12 cellular contexts compared by ENCODE assay signal in genomic region chr14:69138189-69138535, GRCh38. TPM values are rescaled to one million over a fixed set of nuclear protein-coding genes. Genes with fewer than 3 reads are reported as not detected.
DNase-seq lines count a peak whose midpoint lies in the region; FAIRE-seq and TF ChIP-seq lines count a peak whose summit lies in the region.
"Had no signal": no experiment of that assay in that cellular context is flagged by ENCODE, and none has a peak within 500 bp of the region (broad histone marks: within the 10 kb centered on the region; RNA-seq: fewer than 3 reads in every experiment).

No MANE protein-coding gene starts in this region.

- TF ChIP-seq CTCF in A673 (conservative IDR thresholded peaks at IDR 0.05; ENCODE audit: low read depth, low read length) = no peak
- no peak for TF ChIP-seq CTCF in epithelial cell of esophagus (IDR thresholded peaks at IDR 0.05; ENCODE audit: insufficient read depth, low read depth, low read length, missing control alignments)

- intact Hi-C loops in A673 (cut with micrococcal nuclease; ENCODE audit: unreplicated experiment) = no loop called here

- no peaks in the 10 kb centered on the region for H3K27me3 ChIP-seq in A673 (replicated peaks; ENCODE audit: insufficient read depth, low read depth, low read length, poor library complexity)
- no peaks in the 10 kb centered on the region for H3K27me3 ChIP-seq in muscle layer of colon (ENCODE audit: control insufficient read depth in 1 of 2, insufficient read depth in 2 of 2, low read length in 2 of 2)
- H3K27me3 ChIP-seq: BLaER1 had no signal

- TF ChIP-seq POLR2A in GM12892 (IDR thresholded peaks at IDR 0.05; ENCODE audit: low read depth, low read length) = no peak

- no peak for FAIRE-seq in GM12892 (lab: Jason Lieb, UNC)

- BruUV-seq in A673 (replicated peaks; lab: Mats Ljungman, UMichigan) = no TSS peak

- H3K27ac ChIP-seq in A673 (ENCODE audit: low read depth, low read length, poor library complexity, severe bottlenecking) (peak overlapping the region; percentile 40), muscle layer of colon (ENCODE audit: low read depth, low read length) (peak overlapping the region; percentile 57)
- H3K27ac ChIP-seq: BLaER1 had no signal

- POLR2A ChIA-PET in A673 (lab: Charles Lee; ENCODE audit: low non-redundant PET) = interaction anchor here (0.7 kb wide), 1 partner anchor 248 kb away, joined by 6 read pairs; no protein-coding TSS in a partner anchor

- CTCF ChIA-PET in A673 (lab: Charles Lee) = no interaction called here

- H3K9me3 ChIP-seq in A673 (ENCODE audit: low read depth, low read length, poor library complexity, severe bottlenecking) (no peaks in the 10 kb centered on the region), muscle layer of colon (ENCODE audit: low read length) (no peaks in the 10 kb centered on the region)
- H3K9me3 ChIP-seq: BLaER1 had no signal

- DNase-seq in A673 (ENCODE audit: low spot score) = peak; percentile 81
- peak; percentile 19 for DNase-seq in MV-4-11 (lab: John Stamatoyannopoulos, UW)
- peak; percentile 92 for DNase-seq in epithelial cell of esophagus (ENCODE audit: low read depth)
- DNase-seq in SK-N-DZ (ENCODE audit: low spot score) = no peak
- DNase-seq in DMS153 (lab: John Stamatoyannopoulos, UW) = no peak
- no peak for DNase-seq in GM12892 (ENCODE audit: insufficient read length)
- no peak for DNase-seq in central memory CD4-positive, alpha-beta T cell
- DNase-seq: activated CD4-positive, alpha-beta T cell treated with anti-CD3 and anti-CD28 coated beads for 1 hour; anterior cingulate cortex; RPMI8226 had no signal

- H3K4me1 ChIP-seq in A673 (ENCODE audit: insufficient read depth, low read length, poor library complexity, severe bottlenecking) (peaks cover 36% of the 10 kb centered on the region), muscle layer of colon (ENCODE audit: insufficient read depth, low read length) (peaks cover 34% of the 10 kb centered on the region)

- H3K9ac ChIP-seq in muscle layer of colon (ENCODE audit: low read length) = no peak overlapping the region
- H3K9ac ChIP-seq: BLaER1 had no signal

- no peak overlapping the region for H3K4me3 ChIP-seq in A673 (ENCODE audit: low read depth, low read length, poor library complexity, severe bottlenecking)
- no peak overlapping the region for H3K4me3 ChIP-seq in epithelial cell of esophagus (ENCODE audit: low read length)
- H3K4me3 ChIP-seq in muscle layer of colon (ENCODE audit: low read depth in 1 of 2, low read length in 2 of 2) = no peak overlapping the region
- H3K4me3 ChIP-seq: BLaER1 had no signal

- H3K36me3 ChIP-seq in A673 (ENCODE audit: insufficient read depth, low read length, poor library complexity, severe bottlenecking) (no peaks in the 10 kb centered on the region), muscle layer of colon (ENCODE audit: insufficient read depth, low read length) (no peaks in the 10 kb centered on the region)

RNA-seq across cellular contexts. Expression of gene DCAF5, which starts 14.8 kb away (rescaled TPM):
- total RNA-seq in A673 (2021) = 22.0 and 26.8 TPM in 2 replicates
- 10.3 and 13.7 TPM in 2 replicates for polyA plus RNA-seq in SK-N-DZ (2014; cell fraction: cytosol; rRNA removed)
- 15.7 and 28.7 TPM in 2 replicates for polyA plus RNA-seq in SK-N-DZ (2014; cell fraction: nucleus; rRNA removed)
- 14.3 TPM for polyA plus RNA-seq in GM12892 (2012; ENCODE audit: missing spikeins)

RNA-seq across cellular contexts. Expression of gene EXD2, which starts 53.1 kb away (rescaled TPM):
- 8.1 and 10.7 TPM in 2 replicates for total RNA-seq in A673 (2021)
- 16.1 and 16.6 TPM in 2 replicates for polyA plus RNA-seq in SK-N-DZ (2014; cell fraction: cytosol; rRNA removed)
- polyA plus RNA-seq in SK-N-DZ (2014; cell fraction: nucleus; rRNA removed) = 17.2 and 17.7 TPM in 2 replicates
- polyA plus RNA-seq in GM12892 (2012; ENCODE audit: missing spikeins) = 6.2 TPM

Comparison
In these comparisons a context has a peak if more than half of its experiments do, and no peak if none do; other contexts are left out.
1. DNase-seq: peak in A673 (single experiment), MV-4-11 (single experiment) and epithelial cell of esophagus (single experiment); none in SK-N-DZ (single experiment), DMS153 (single experiment), GM12892 (single experiment) and central memory CD4-positive, alpha-beta T cell (single experiment).